Comparison of ENCODE assay signal across 19 cellular contexts in the genomic region with DNA sequence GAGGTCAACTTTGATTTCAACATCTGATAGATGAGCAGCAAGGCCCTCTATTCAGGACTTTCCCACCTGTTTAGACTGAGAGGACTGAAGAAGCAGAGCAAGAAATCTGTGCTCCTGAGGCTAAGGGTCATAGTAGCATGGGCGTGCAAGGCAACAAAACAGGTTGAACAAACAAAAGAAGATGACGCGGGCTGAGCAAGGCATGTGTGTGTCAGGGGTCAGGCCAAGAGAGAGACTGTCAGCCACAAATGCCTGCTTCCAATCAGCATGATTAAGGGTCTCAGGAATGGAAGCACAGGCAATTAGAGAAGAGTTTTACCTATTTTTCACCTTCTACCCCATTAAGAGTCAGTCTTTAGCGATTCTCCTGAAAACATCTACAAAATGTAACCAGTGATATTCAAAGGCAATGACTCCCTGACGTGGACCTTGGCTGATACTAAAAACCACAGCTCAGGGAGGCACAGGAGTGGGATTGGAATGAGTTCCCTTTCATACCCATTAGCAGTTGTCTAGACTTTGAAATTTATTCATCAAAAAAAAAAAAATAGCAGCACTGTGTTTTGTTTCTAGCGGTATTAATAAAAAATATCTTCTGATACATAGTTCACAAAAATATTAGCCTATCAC.
DNase-seq lines count a peak whose midpoint lies in the region; ATAC-seq, FAIRE-seq and TF ChIP-seq lines count a peak whose summit lies in the region.
"Had no signal": no experiment of that assay in that cellular context is flagged by ENCODE, and none has a peak within 500 bp of the region (broad histone marks: within the 10 kb centered on the region; RNA-seq: fewer than 3 reads in every experiment).

No MANE protein-coding gene starts in this region.

- H3K36me3 ChIP-seq in astrocyte (ENCODE audit: insufficient read depth, low read length) (no peaks in the 10 kb centered on the region), small intestine (ENCODE audit: control insufficient read depth in 2 of 2, insufficient read depth in 2 of 2, low read length in 2 of 2) (no peaks in the 10 kb centered on the region), thyroid gland (no peaks in the 10 kb centered on the region)
- H3K36me3 ChIP-seq: HAP-1 had no signal

- peaks cover 9% of the 10 kb centered on the region for H3K4me1 Mint-ChIP-seq in astrocyte (ENCODE audit: low read depth, unreplicated experiment)
- H3K4me1 Mint-ChIP-seq: activated naive CD8-positive, alpha-beta T cell treated with anti-CD3 and anti-CD28 coated beads, Interleukin-2, amount 10 ng/mL, durations not matched to agents 7 days and 5 days had no signal

- intact Hi-C loops in left colon (cut with DNase I, micrococcal nuclease) (no loop called here), thyroid gland (cut with DNase I) (loop anchor here (5.0 to 10.0 kb wide), 2 partner anchors 116 to 228 kb away; no protein-coding TSS in a partner anchor)

- no peak overlapping the region for H3K9ac ChIP-seq in astrocyte (ENCODE audit: low read length)

- H3K27ac Mint-ChIP-seq in astrocyte (ENCODE audit: unreplicated experiment), result peak overlapping the region; percentile 3
- H3K27ac Mint-ChIP-seq: activated naive CD8-positive, alpha-beta T cell treated with anti-CD3 and anti-CD28 coated beads, Interleukin-2, amount 10 ng/mL, durations not matched to agents 7 days and 5 days had no signal

- H3K27me3 ChIP-seq in astrocyte (ENCODE audit: insufficient read depth, low read length), result no peaks in the 10 kb centered on the region
- H3K27me3 ChIP-seq in small intestine (ENCODE audit: control insufficient read depth in 2 of 2, insufficient read depth in 2 of 2, low read length in 2 of 2), result no peaks in the 10 kb centered on the region
- no peaks in the 10 kb centered on the region for H3K27me3 ChIP-seq in thyroid gland

- no peak overlapping the region for H3K4me3 Mint-ChIP-seq in astrocyte (ENCODE audit: unreplicated experiment)
- H3K4me3 Mint-ChIP-seq: activated naive CD8-positive, alpha-beta T cell treated with anti-CD3 and anti-CD28 coated beads, Interleukin-2, amount 10 ng/mL, durations not matched to agents 7 days and 5 days; activated T-cell treated with anti-CD3 and anti-CD28 coated beads, Interleukin-2, amount 50 U/mL, for 4 hours had no signal

- peak; percentile 100 for ATAC-seq in left colon
- ATAC-seq: activated T-cell treated with anti-CD3 and anti-CD28 coated beads, Interleukin-2, amount 50 U/mL, for 4 hours; left cardiac atrium had no signal

- no peak overlapping the region for H3K4me3 ChIP-seq in astrocyte (ENCODE audit: insufficient read depth, low read depth, low read length)
- H3K4me3 ChIP-seq in small intestine (ENCODE audit: low read depth in 1 of 2, low read length in 2 of 2), result no peak overlapping the region
- no peak overlapping the region for H3K4me3 ChIP-seq in thyroid gland (replicated peaks in 1 of 3)
- H3K4me3 ChIP-seq: HAP-1 had no signal

- H4K20me1 ChIP-seq in astrocyte (ENCODE audit: insufficient read depth, low read length), result no peaks in the 10 kb centered on the region

- H3K27me3 Mint-ChIP-seq in astrocyte (ENCODE audit: low read depth, unreplicated experiment), result no peaks in the 10 kb centered on the region

- no peak for TF ChIP-seq POLR2A in thyroid gland (IDR thresholded peaks at IDR 0.05)

- H3K4me1 ChIP-seq in astrocyte (ENCODE audit: insufficient read depth, low read length) (peaks cover 9% of the 10 kb centered on the region), small intestine (ENCODE audit: control insufficient read depth in 2 of 2, insufficient read depth in 1 of 2, low read depth in 1 of 2, low read length in 1 of 2) (no peaks in the 10 kb centered on the region), thyroid gland (no peaks in the 10 kb centered on the region)
- H3K4me1 ChIP-seq: HAP-1 had no signal

- H3K9me3 ChIP-seq in astrocyte (ENCODE audit: insufficient read depth, low read depth, low read length) (no peaks in the 10 kb centered on the region), small intestine (ENCODE audit: control insufficient read depth, low read depth) (no peaks in the 10 kb centered on the region), thyroid gland (no peaks in the 10 kb centered on the region)
- H3K9me3 ChIP-seq: HAP-1 had no signal

- no peaks in the 10 kb centered on the region for H3K36me3 Mint-ChIP-seq in astrocyte (ENCODE audit: low read depth, unreplicated experiment)
- H3K36me3 Mint-ChIP-seq: activated naive CD8-positive, alpha-beta T cell treated with anti-CD3 and anti-CD28 coated beads, Interleukin-2, amount 10 ng/mL, durations not matched to agents 7 days and 5 days had no signal

- DNase-seq in HT-29 (ENCODE audit: low spot score) (peak; percentile 63), astrocyte (ENCODE audit: low read depth) (peak; percentile 68), left colon (peak; percentile 44 to 70), small intestine (peak; percentile 54), thyroid gland (no peak), GM03348 (ENCODE audit: low spot score) (no peak)
- no peak for DNase-seq in activated effector memory CD4-positive, alpha-beta T cell treated with anti-CD3 and anti-CD28 coated beads, Interleukin-2, amount 50 U/mL, for 16 hours
- DNase-seq: activated CD4-positive, alpha-beta T cell treated with anti-CD3 and anti-CD28 coated beads, Interleukin-2, amount 50 U/mL, for 4 hours; activated naive CD8-positive, alpha-beta T cell treated with anti-CD3 and anti-CD28 coated beads, Interleukin-2, amount 10 ng/mL, durations not matched to agents 7 days and 5 days; activated T-cell treated with anti-CD3 and anti-CD28 coated beads, Interleukin-2, amount 50 U/mL, for 4 hours; central memory CD4-positive, alpha-beta T cell; effector CD8-positive, alpha-beta T cell; hypothalamus; left cardiac atrium; NCI-H2029 treated with DMSO at 0.1 percent for 48 hours; NCI-H524; OCI-M1; stimulated activated CD4-positive, alpha-beta T cell treated with anti-CD3 and anti-CD28 coated beads, Interleukin-15, amount 100 ng/mL, for 24 hours had no signal

- WGBS in small intestine, 3 donors, result 39 to 64% (median 62%) methylated on average over 6 of the region's 6 CpGs
- 71 to 83% methylated on average over 6 of the region's 6 CpGs for WGBS in thyroid gland, 2 donors

- no peaks in the 10 kb centered on the region for H3K9me3 Mint-ChIP-seq in astrocyte (ENCODE audit: unreplicated experiment)
- H3K9me3 Mint-ChIP-seq: activated naive CD8-positive, alpha-beta T cell treated with anti-CD3 and anti-CD28 coated beads, Interleukin-2, amount 10 ng/mL, durations not matched to agents 7 days and 5 days; activated T-cell treated with anti-CD3 and anti-CD28 coated beads, Interleukin-2, amount 50 U/mL, for 4 hours had no signal

- H3K79me2 ChIP-seq in astrocyte (ENCODE audit: insufficient read depth, low read length), result no peaks in the 10 kb centered on the region

- peak overlapping the region; percentile 16 for H3K4me2 ChIP-seq in astrocyte (ENCODE audit: low read length)

- no peak overlapping the region for H3K27ac ChIP-seq in astrocyte (ENCODE audit: low read depth, low read length)
- H3K27ac ChIP-seq in small intestine (ENCODE audit: low read depth in 1 of 2, low read length in 1 of 2), result no peak overlapping the region
- H3K27ac ChIP-seq in thyroid gland, result no peak overlapping the region

- no peak for TF ChIP-seq CTCF in astrocyte (IDR thresholded peaks at IDR 0.05; ENCODE audit: insufficient read depth, low read depth, low read length)
- no peak for TF ChIP-seq CTCF in thyroid gland (IDR thresholded peaks at IDR 0.05)

- FAIRE-seq in astrocyte (lab: Jason Lieb, UNC), result no peak
- no peak for FAIRE-seq in small intestine (lab: Jason Lieb, UNC)

- no peak overlapping the region for H2AFZ ChIP-seq in astrocyte (ENCODE audit: low read depth, low read length)

Comparison
In these comparisons a context has a peak if more than half of its experiments do, and no peak if none do; other contexts are left out.
1. DNase-seq: peak in HT-29 (single experiment), astrocyte (single experiment), left colon (2 of 2) and small intestine (single experiment); none in thyroid gland (0 of 2), activated effector memory CD4-positive, alpha-beta T cell treated with anti-CD3 and anti-CD28 coated beads, Interleukin-2, amount 50 U/mL, for 16 hours (single experiment) and GM03348 (single experiment).